In genomic region chr21:34986561-34987533, GRCh38 we compare ENCODE assay signal across 1 cellular context.
A peak's percentile ranks its signal among the peaks of the same experiment; 100 is the strongest.
TF ChIP-seq lines count a peak whose summit lies in the region.

No MANE protein-coding gene starts in this region.

TF ChIP-seq in GM12878, 131 proteins besides CTCF, POLR2A, EP300 and RAD21 (continued from another document and continues in another):
- TF ChIP-seq ZBED1 (IDR thresholded peaks at IDR 0.05; ENCODE audit: borderline replicate concordance) (peak; percentile 71; the same call in 1 of the 2 replicates), FOXM1 (IDR thresholded peaks at IDR 0.05; ENCODE audit: low read depth, low read length) (peak; percentile 91), MEF2A (IDR thresholded peaks at IDR 0.05; ENCODE audit: insufficient read depth, low read depth, low read length) (peak; percentile 62), EED (IDR thresholded peaks at IDR 0.05; ENCODE audit: low read depth) (peak; percentile 83; the same call in 1 of the 2 replicates), ASH2L (IDR thresholded peaks at IDR 0.05; ENCODE audit: borderline replicate concordance, low read depth) (no peak), CREM (IDR thresholded peaks at IDR 0.05; ENCODE audit: low read depth) (0 out of 2 replicates have a peak, but pooled peaks have one; percentile 68), NKRF (conservative IDR thresholded peaks at IDR 0.05) (no peak), CEBPB (IDR thresholded peaks at IDR 0.05; ENCODE audit: borderline replicate concordance in 1 of 2, low read depth in 2 of 2, low read length in 2 of 2) (peak in 1 of 2 experiments; percentile 80; a peak in 1 of 4 replicates), WRNIP1 (IDR thresholded peaks at IDR 0.05; ENCODE audit: borderline replicate concordance, low read depth, low read length) (0 out of 2 replicates have a peak, but pooled peaks have one; percentile 49), TCF3 (IDR thresholded peaks at IDR 0.05; ENCODE audit: borderline replicate concordance, insufficient read depth, low read depth, low read length) (peak; percentile 17; the same call in 1 of the 2 replicates), RFX5 (IDR thresholded peaks at IDR 0.05; ENCODE audit: low read depth, low read length) (peak; percentile 68; the same call in 1 of the 2 replicates), TCF12 (IDR thresholded peaks at IDR 0.05; ENCODE audit: low read depth, low read length) (peak; percentile 74; the same call in 1 of the 2 replicates), HDAC6 (IDR thresholded peaks at IDR 0.05; ENCODE audit: unreplicated experiment) (no peak), CBFB (IDR thresholded peaks at IDR 0.05; ENCODE audit: low read depth) (peak; percentile 95), SMARCA5 (IDR thresholded peaks at IDR 0.05) (no peak), MTA2 (IDR thresholded peaks at IDR 0.05; ENCODE audit: low read depth) (peak; percentile 91), ZZZ3 (IDR thresholded peaks at IDR 0.05; ENCODE audit: control insufficient read depth, insufficient read length, low read depth) (no peak), CREB1 (IDR thresholded peaks at IDR 0.05; ENCODE audit: low read depth) (peak; percentile 45; the same call in 1 of the 2 replicates), ZNF622 (IDR thresholded peaks at IDR 0.05) (no peak), MTA3 (IDR thresholded peaks at IDR 0.05; ENCODE audit: borderline replicate concordance, low read length) (peak; percentile 83; the same call in 1 of the 2 replicates), TBL1XR1 (IDR thresholded peaks at IDR 0.05; ENCODE audit: low read depth, low read length) (peak; percentile 48), ZNF24 (IDR thresholded peaks at IDR 0.05) (0 out of 2 replicates have a peak, but pooled peaks have one; percentile 18), IRF4 (IDR thresholded peaks at IDR 0.05; ENCODE audit: low read depth, low read length) (peak; percentile 69), CHD2 (IDR thresholded peaks at IDR 0.05; ENCODE audit: borderline replicate concordance, low read depth, low read length) (0 out of 2 replicates have a peak, but pooled peaks have one; percentile 39), MLLT1 (IDR thresholded peaks at IDR 0.05) (peak; percentile 77), CUX1 (IDR thresholded peaks at IDR 0.05; ENCODE audit: insufficient replicate concordance, low read depth, low read length) (peak; percentile 41), JUNB (IDR thresholded peaks at IDR 0.05) (peak; percentile 78), NR2C1 (IDR thresholded peaks at IDR 0.05) (no peak), ATF2 (IDR thresholded peaks at IDR 0.05; ENCODE audit: low read length) (peak; percentile 91), PAX5 (IDR thresholded peaks at IDR 0.05; ENCODE audit: borderline replicate concordance, low read depth, low read length) (peak; percentile 82; the same call in 1 of the 2 replicates), IKZF1 (conservative IDR thresholded peaks at IDR 0.05) (peak; percentile 40; the same call in 1 of the 2 replicates), BHLHE40 (IDR thresholded peaks at IDR 0.05; ENCODE audit: borderline replicate concordance in 1 of 2, low read depth in 2 of 2, low read length in 1 of 2) (peak; percentile 21 to 65; a peak in 2 of 4 replicates), SKIL (IDR thresholded peaks at IDR 0.05; ENCODE audit: low read depth, poor library complexity, severe bottlenecking) (peak; percentile 94), MEF2B (IDR thresholded peaks at IDR 0.05; ENCODE audit: partially characterized antibody, poor library complexity, severe bottlenecking) (peak; percentile 75), IKZF2 (IDR thresholded peaks at IDR 0.05) (peak; percentile 72 to 79), ATF7 (IDR thresholded peaks at IDR 0.05; ENCODE audit: low read depth) (peak; percentile 56), ZNF217 (IDR thresholded peaks at IDR 0.05) (peak; percentile 52; the same call in 1 of the 2 replicates), SMAD5 (IDR thresholded peaks at IDR 0.05; ENCODE audit: low read depth) (no peak), SREBF2 (IDR thresholded peaks at IDR 0.05; ENCODE audit: low read length) (no peak), RUNX3 (IDR thresholded peaks at IDR 0.05; ENCODE audit: low read length) (peak; percentile 97), DPF2 (IDR thresholded peaks at IDR 0.05) (peak; percentile 91)
- TF ChIP-seq, protein P1, sequence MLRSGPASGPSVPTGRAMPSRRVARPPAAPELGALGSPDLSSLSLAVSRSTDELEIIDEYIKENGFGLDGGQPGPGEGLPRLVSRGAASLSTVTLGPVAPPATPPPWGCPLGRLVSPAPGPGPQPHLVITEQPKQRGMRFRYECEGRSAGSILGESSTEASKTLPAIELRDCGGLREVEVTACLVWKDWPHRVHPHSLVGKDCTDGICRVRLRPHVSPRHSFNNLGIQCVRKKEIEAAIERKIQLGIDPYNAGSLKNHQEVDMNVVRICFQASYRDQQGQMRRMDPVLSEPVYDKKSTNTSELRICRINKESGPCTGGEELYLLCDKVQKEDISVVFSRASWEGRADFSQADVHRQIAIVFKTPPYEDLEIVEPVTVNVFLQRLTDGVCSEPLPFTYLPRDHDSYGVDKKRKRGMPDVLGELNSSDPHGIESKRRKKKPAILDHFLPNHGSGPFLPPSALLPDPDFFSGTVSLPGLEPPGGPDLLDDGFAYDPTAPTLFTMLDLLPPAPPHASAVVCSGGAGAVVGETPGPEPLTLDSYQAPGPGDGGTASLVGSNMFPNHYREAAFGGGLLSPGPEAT (IDR thresholded peaks at IDR 0.05; ENCODE audit: low read depth) = peak; percentile 60; the same call in 1 of the 2 replicates
- TF ChIP-seq, protein P2, sequence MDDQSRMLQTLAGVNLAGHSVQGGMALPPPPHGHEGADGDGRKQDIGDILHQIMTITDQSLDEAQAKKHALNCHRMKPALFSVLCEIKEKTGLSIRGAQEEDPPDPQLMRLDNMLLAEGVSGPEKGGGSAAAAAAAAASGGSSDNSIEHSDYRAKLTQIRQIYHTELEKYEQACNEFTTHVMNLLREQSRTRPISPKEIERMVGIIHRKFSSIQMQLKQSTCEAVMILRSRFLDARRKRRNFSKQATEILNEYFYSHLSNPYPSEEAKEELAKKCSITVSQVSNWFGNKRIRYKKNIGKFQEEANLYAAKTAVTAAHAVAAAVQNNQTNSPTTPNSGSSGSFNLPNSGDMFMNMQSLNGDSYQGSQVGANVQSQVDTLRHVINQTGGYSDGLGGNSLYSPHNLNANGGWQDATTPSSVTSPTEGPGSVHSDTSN (IDR thresholded peaks at IDR 0.05; ENCODE audit: insufficient replicate concordance, low read depth, low read length) = peak; percentile 89
- TF ChIP-seq, protein P3, sequence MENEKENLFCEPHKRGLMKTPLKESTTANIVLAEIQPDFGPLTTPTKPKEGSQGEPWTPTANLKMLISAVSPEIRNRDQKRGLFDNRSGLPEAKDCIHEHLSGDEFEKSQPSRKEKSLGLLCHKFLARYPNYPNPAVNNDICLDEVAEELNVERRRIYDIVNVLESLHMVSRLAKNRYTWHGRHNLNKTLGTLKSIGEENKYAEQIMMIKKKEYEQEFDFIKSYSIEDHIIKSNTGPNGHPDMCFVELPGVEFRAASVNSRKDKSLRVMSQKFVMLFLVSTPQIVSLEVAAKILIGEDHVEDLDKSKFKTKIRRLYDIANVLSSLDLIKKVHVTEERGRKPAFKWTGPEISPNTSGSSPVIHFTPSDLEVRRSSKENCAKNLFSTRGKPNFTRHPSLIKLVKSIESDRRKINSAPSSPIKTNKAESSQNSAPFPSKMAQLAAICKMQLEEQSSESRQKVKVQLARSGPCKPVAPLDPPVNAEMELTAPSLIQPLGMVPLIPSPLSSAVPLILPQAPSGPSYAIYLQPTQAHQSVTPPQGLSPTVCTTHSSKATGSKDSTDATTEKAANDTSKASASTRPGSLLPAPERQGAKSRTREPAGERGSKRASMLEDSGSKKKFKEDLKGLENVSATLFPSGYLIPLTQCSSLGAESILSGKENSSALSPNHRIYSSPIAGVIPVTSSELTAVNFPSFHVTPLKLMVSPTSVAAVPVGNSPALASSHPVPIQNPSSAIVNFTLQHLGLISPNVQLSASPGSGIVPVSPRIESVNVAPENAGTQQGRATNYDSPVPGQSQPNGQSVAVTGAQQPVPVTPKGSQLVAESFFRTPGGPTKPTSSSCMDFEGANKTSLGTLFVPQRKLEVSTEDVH (IDR thresholded peaks at IDR 0.05; ENCODE audit: low read depth, partially characterized antibody) = no peak
